Comparison of ENCODE assay signal across 10 cellular contexts in genomic region chr1:25435315-25436103, GRCh38. TPM values are rescaled to one million over a fixed set of nuclear protein-coding genes. Genes with fewer than 3 reads are reported as not detected.
DNase-seq lines count a peak whose midpoint lies in the region; ATAC-seq, FAIRE-seq and TF ChIP-seq lines count a peak whose summit lies in the region.
"Had no signal": no experiment of that assay in that cellular context is flagged by ENCODE, and none has a peak within 500 bp of the region (broad histone marks: within the 10 kb centered on the region; RNA-seq: fewer than 3 reads in every experiment).

No MANE protein-coding gene starts in this region.

- peak overlapping the region; percentile 74 for H3K27ac Mint-ChIP-seq in activated naive CD4-positive, alpha-beta T cell treated with anti-CD3 and anti-CD28 coated beads, Interleukin-2, amount 10 ng/mL, durations not matched to agents 7 days and 5 days
- H3K27ac Mint-ChIP-seq in activated B cell treated with CpG ODN at 0.5 μM for 24 hours = peak overlapping the region; percentile 73
- peak overlapping the region; percentile 12 for H3K27ac Mint-ChIP-seq in type B pancreatic cell

- H3K36me3 Mint-ChIP-seq in activated naive CD4-positive, alpha-beta T cell treated with anti-CD3 and anti-CD28 coated beads, Interleukin-2, amount 10 ng/mL, durations not matched to agents 7 days and 5 days = peaks cover 8% of the 10 kb centered on the region
- H3K36me3 Mint-ChIP-seq in activated B cell treated with CpG ODN at 0.5 μM for 24 hours (ENCODE audit: low read depth) (peaks cover 6% of the 10 kb centered on the region), type B pancreatic cell (no peaks in the 10 kb centered on the region)

- H4K20me1 ChIP-seq in HepG2 (ENCODE audit: insufficient read depth, low read length) = peaks cover 19% of the 10 kb centered on the region

- no peak overlapping the region for H3K9ac ChIP-seq in HepG2 (ENCODE audit: insufficient read depth, low read depth, low read length)

- H3K27me3 ChIP-seq in HepG2 (ENCODE audit: control insufficient read depth in 1 of 2, insufficient read depth in 2 of 2, low read length in 2 of 2) = no peaks in the 10 kb centered on the region; a peak in 1 of 5 replicates

- H3K27me3 Mint-ChIP-seq in activated naive CD4-positive, alpha-beta T cell treated with anti-CD3 and anti-CD28 coated beads, Interleukin-2, amount 10 ng/mL, durations not matched to agents 7 days and 5 days = no peaks in the 10 kb centered on the region
- no peaks in the 10 kb centered on the region for H3K27me3 Mint-ChIP-seq in activated B cell treated with CpG ODN at 0.5 μM for 24 hours
- H3K27me3 Mint-ChIP-seq in type B pancreatic cell = no peaks in the 10 kb centered on the region

- in situ Hi-C loops in HepG2 (cut with HindIII; ENCODE audit: extremely low pct_ligation_motif_present, low pct_unique_long_range_greater_than_20kb) = no loop called here

- no peak for DNase-seq in activated naive CD4-positive, alpha-beta T cell treated with anti-CD3 and anti-CD28 coated beads, Interleukin-2, amount 10 ng/mL, durations not matched to agents 7 days and 5 days
- no peak for DNase-seq in activated naive CD4-positive, alpha-beta T cell (lab: John Stamatoyannopoulos, UW)
- no peak for DNase-seq in activated B cell treated with CpG ODN at 0.5 μM for 24 hours
- DNase-seq in HepG2 (ENCODE audit: low spot score) = no peak
- no peak for DNase-seq in type B pancreatic cell (ENCODE audit: extremely low spot score, unreplicated experiment)
- DNase-seq in NCI-H226 = no peak
- DNase-seq in urothelium cell line (ENCODE audit: low spot score) = no peak
- DNase-seq: Caco-2 had no signal

- WGBS in HepG2 (ENCODE audit: low lambda C conversion rate) = 54% methylated on average over 4 of the region's 4 CpGs

- no peak for ATAC-seq in activated B cell treated with CpG ODN at 0.5 μM for 24 hours (ENCODE audit: low read depth)
- ATAC-seq in HepG2 = no peak
- ATAC-seq in esophagus mucosa = no peak

- CTCF ChIA-PET in activated naive CD4-positive, alpha-beta T cell treated with anti-CD3 and anti-CD28 coated beads, Interleukin-2, amount 10 ng/mL, durations not matched to agents 7 days and 5 days (lab: Charles Lee) = interaction anchor here (0.8 kb wide), 1 partner anchor 86 kb away, joined by 3 read pairs; no protein-coding TSS in a partner anchor
- CTCF ChIA-PET in activated B cell treated with CpG ODN at 0.5 μM for 24 hours (lab: Charles Lee) (interaction anchor here (1.6 kb wide), 1 partner anchor 18 kb away, joined by 3 read pairs; no protein-coding TSS in a partner anchor), HepG2 (lab: Yijun Ruan, JAX; ENCODE audit: low intra/inter-chr PET ratio, low total read pairs) (no interaction called here)

- H3K4me2 ChIP-seq in HepG2 (ENCODE audit: low read depth, low read length) = no peak overlapping the region

- no peak overlapping the region for H3K27ac ChIP-seq in HepG2 (ENCODE audit: extremely low read length, insufficient read depth, low read length)

- H3K9me3 Mint-ChIP-seq in activated naive CD4-positive, alpha-beta T cell treated with anti-CD3 and anti-CD28 coated beads, Interleukin-2, amount 10 ng/mL, durations not matched to agents 7 days and 5 days = no peaks in the 10 kb centered on the region
- H3K9me3 Mint-ChIP-seq in activated B cell treated with CpG ODN at 0.5 μM for 24 hours (no peaks in the 10 kb centered on the region), type B pancreatic cell (no peaks in the 10 kb centered on the region)

- TF ChIP-seq POLR2A in HepG2 (IDR thresholded peaks at IDR 0.05; ENCODE audit: insufficient read depth in 1 of 2, low read depth in 2 of 2, low read length in 2 of 2) = no peak

- peak overlapping the region; percentile 55 for H3K4me3 Mint-ChIP-seq in activated naive CD4-positive, alpha-beta T cell treated with anti-CD3 and anti-CD28 coated beads, Interleukin-2, amount 10 ng/mL, durations not matched to agents 7 days and 5 days
- H3K4me3 Mint-ChIP-seq in activated B cell treated with CpG ODN at 0.5 μM for 24 hours (peak overlapping the region; percentile 9), type B pancreatic cell (peak overlapping the region; percentile 31)

- TF ChIP-seq RAD21 in HepG2 (CRISPR knock-in tag; IDR thresholded peaks at IDR 0.05) = no peak

- no peak overlapping the region for H3K4me3 ChIP-seq in HepG2 (replicated peaks in 1 of 3; ENCODE audit: insufficient read depth in 1 of 3, low read depth in 2 of 3, low read length in 3 of 3)

- no TSS peak for BruUV-seq in HepG2 (replicated peaks; lab: Mats Ljungman, UMichigan)

- H3K79me2 ChIP-seq in HepG2 (ENCODE audit: insufficient read depth, low read length) = peaks cover 70% of the 10 kb centered on the region

- no peak overlapping the region for H2AFZ ChIP-seq in HepG2 (ENCODE audit: low read length)

- TF ChIP-seq CTCF in activated B cell treated with CpG ODN at 0.5 μM for 24 hours (IDR thresholded peaks at IDR 0.05) (no peak), HepG2 (CRISPR knock-in tag; IDR thresholded peaks at IDR 0.05) (no peak), type B pancreatic cell (conservative IDR thresholded peaks at IDR 0.05) (no peak)

- POLR2A ChIA-PET in activated B cell treated with CpG ODN at 0.5 μM for 24 hours (lab: Charles Lee) = interaction anchor here (0.5 to 1.1 kb wide), 2 partner anchors 12 to 43 kb away, joined by 3 read pairs; no protein-coding TSS in a partner anchor
- POLR2A ChIA-PET in HepG2 (lab: Yijun Ruan, JAX) = no interaction called here

- FAIRE-seq in HepG2 (lab: Jason Lieb, UNC) (no peak), urothelium cell line (lab: Jason Lieb, UNC) (no peak)
- FAIRE-seq: TTC549 had no signal

- TF ChIP-seq EP300 in HepG2 (IDR thresholded peaks at IDR 0.05; ENCODE audit: low read depth in 2 of 2, low read length in 2 of 2) (no peak), HepG2 (CRISPR knock-in tag; IDR thresholded peaks at IDR 0.05; ENCODE audit: borderline replicate concordance) (no peak)

- peaks cover 57% of the 10 kb centered on the region for H3K4me1 Mint-ChIP-seq in activated naive CD4-positive, alpha-beta T cell treated with anti-CD3 and anti-CD28 coated beads, Interleukin-2, amount 10 ng/mL, durations not matched to agents 7 days and 5 days
- H3K4me1 Mint-ChIP-seq in activated B cell treated with CpG ODN at 0.5 μM for 24 hours (peaks cover 56% of the 10 kb centered on the region), type B pancreatic cell (ENCODE audit: unreplicated experiment) (peaks cover 46% of the 10 kb centered on the region)

- intact Hi-C loops in activated B cell treated with CpG ODN at 0.5 μM for 24 hours (cut with micrococcal nuclease) = no loop called here
- intact Hi-C loops in HepG2 (cut with micrococcal nuclease; ENCODE audit: unreplicated experiment) = no loop called here

- H3K4me1 ChIP-seq in HepG2 (ENCODE audit: insufficient read depth, low read length) = peaks cover 40% of the 10 kb centered on the region
- H3K4me1 ChIP-seq: Caco-2 had no signal

- H3K9me3 ChIP-seq in HepG2 (ENCODE audit: low read length) = no peaks in the 10 kb centered on the region
- H3K9me3 ChIP-seq: Caco-2 had no signal

- peaks cover 0 to 7% of the 10 kb centered on the region in 2 experiments; a peak in 1 of 5 replicates for H3K36me3 ChIP-seq in HepG2 (replicated peaks in 1 of 2; ENCODE audit: control insufficient read depth in 1 of 2, insufficient read depth in 2 of 2, low read length in 2 of 2)

RNA-seq across cellular contexts. Expression of gene MACO1, which starts 4.8 kb away (rescaled TPM):
- total RNA-seq in activated B cell treated with CpG ODN at 0.5 μM for 24 hours (17.1 and 19.7 TPM in 2 replicates), HepG2 (2016; rRNA removed; fragmentation: Illumina TruSeq; extraction: Trizol) (9.2 and 17.0 TPM in 2 replicates), type B pancreatic cell (ENCODE audit: low replicate concordance) (20.8 and 22.0 TPM in 2 replicates), esophagus mucosa (15.2 TPM)
- total RNA-seq in HepG2 (2016; cell fraction: cytosol; rRNA removed; fragmentation: Illumina TruSeq; extraction: Trizol; ENCODE audit: low read depth) = 2.6 and 3.3 TPM in 2 replicates
- 9.2 and 18.3 TPM in 2 replicates for total RNA-seq in HepG2 (2016; cell fraction: insoluble cytoplasmic fraction; rRNA removed; fragmentation: Illumina TruSeq; extraction: Trizol)
- 6.1 and 7.5 TPM in 2 replicates for total RNA-seq in HepG2 (2016; cell fraction: membrane; rRNA removed; fragmentation: Illumina TruSeq; extraction: Trizol)
- 15.7 and 18.2 TPM in 2 replicates for total RNA-seq in HepG2 (2016; cell fraction: nucleus; rRNA removed; fragmentation: Illumina TruSeq; extraction: Trizol)
- 9.7 TPM in 2 replicates for polyA plus RNA-seq in HepG2 (2011; rRNA removed)
- 5.9 and 8.6 TPM in 2 replicates for polyA plus RNA-seq in HepG2 (2011; cell fraction: cytosol; rRNA removed)
- polyA plus RNA-seq in HepG2 (2011; cell fraction: nucleus; rRNA removed) = 4.1 and 4.6 TPM in 2 replicates
- polyA plus RNA-seq in HepG2 (2012) = 16.4 and 19.7 TPM in 2 replicates
- polyA plus RNA-seq in HepG2 (2016; cell fraction: cytosol; fragmentation: Illumina TruSeq; extraction: Trizol; ENCODE audit: low read depth) = 1.4 and 1.9 TPM in 2 replicates
- 9.8 and 10.1 TPM in 2 replicates for polyA plus RNA-seq in HepG2 (2016; cell fraction: insoluble cytoplasmic fraction; fragmentation: Illumina TruSeq; extraction: Trizol; ENCODE audit: low read depth)
- 3.6 and 4.1 TPM in 2 replicates for polyA plus RNA-seq in HepG2 (2016; cell fraction: membrane; fragmentation: Illumina TruSeq; extraction: Trizol; ENCODE audit: low read depth)
- 22.2 and 24.5 TPM in 2 replicates for polyA plus RNA-seq in HepG2 (2016; cell fraction: nucleus; fragmentation: Illumina TruSeq; extraction: Trizol; ENCODE audit: insufficient read depth, low read depth)
- polyA minus RNA-seq in HepG2 (2011; rRNA and poly(A)+ RNA removed; ENCODE audit: low replicate concordance) = 4.5 and 4.7 TPM in 2 replicates
- polyA minus RNA-seq in HepG2 (2011; cell fraction: cytosol; rRNA and poly(A)+ RNA removed) = 9.5 and 9.6 TPM in 2 replicates
- 7.5 and 9.8 TPM in 2 replicates for polyA minus RNA-seq in HepG2 (2011; cell fraction: nucleus; rRNA and poly(A)+ RNA removed)

RNA-seq across cellular contexts. Expression of gene RHCE, which starts 14.9 kb away (rescaled TPM):
- total RNA-seq in activated B cell treated with CpG ODN at 0.5 μM for 24 hours = not detected in 2 replicates
- total RNA-seq in HepG2 (2016; rRNA removed; fragmentation: Illumina TruSeq; extraction: Trizol) = not detected in 2 replicates
- total RNA-seq in HepG2 (2016; cell fraction: cytosol; rRNA removed; fragmentation: Illumina TruSeq; extraction: Trizol; ENCODE audit: low read depth) = not detected in 2 replicates
- total RNA-seq in HepG2 (2016; cell fraction: insoluble cytoplasmic fraction; rRNA removed; fragmentation: Illumina TruSeq; extraction: Trizol) = 0.09 TPM in 1 of 2 replicates, not detected in the other
- 0.14 TPM in 1 of 2 replicates, not detected in the other for total RNA-seq in HepG2 (2016; cell fraction: membrane; rRNA removed; fragmentation: Illumina TruSeq; extraction: Trizol)
- not detected in 2 replicates for total RNA-seq in HepG2 (2016; cell fraction: nucleus; rRNA removed; fragmentation: Illumina TruSeq; extraction: Trizol)
- 0.30 and 0.46 TPM in 2 replicates for polyA plus RNA-seq in HepG2 (2011; rRNA removed)
- polyA plus RNA-seq in HepG2 (2011; cell fraction: cytosol; rRNA removed) = 0.40 and 0.70 TPM in 2 replicates
- 0.24 and 0.35 TPM in 2 replicates for polyA plus RNA-seq in HepG2 (2011; cell fraction: nucleus; rRNA removed)
- 0.90 TPM in 1 of 2 replicates, not detected in the other for polyA plus RNA-seq in HepG2 (2012)
- polyA plus RNA-seq in HepG2 (2016; cell fraction: cytosol; fragmentation: Illumina TruSeq; extraction: Trizol; ENCODE audit: low read depth) = not detected in 2 replicates
- polyA plus RNA-seq in HepG2 (2016; cell fraction: insoluble cytoplasmic fraction; fragmentation: Illumina TruSeq; extraction: Trizol; ENCODE audit: low read depth) = not detected in 2 replicates
- 0.14 TPM in 1 of 2 replicates, not detected in the other for polyA plus RNA-seq in HepG2 (2016; cell fraction: membrane; fragmentation: Illumina TruSeq; extraction: Trizol; ENCODE audit: low read depth)
- not detected in 2 replicates for polyA plus RNA-seq in HepG2 (2016; cell fraction: nucleus; fragmentation: Illumina TruSeq; extraction: Trizol; ENCODE audit: insufficient read depth, low read depth)
- polyA minus RNA-seq in HepG2 (2011; rRNA and poly(A)+ RNA removed; ENCODE audit: low replicate concordance) = 0.10 and 0.40 TPM in 2 replicates
- polyA minus RNA-seq in HepG2 (2011; cell fraction: cytosol; rRNA and poly(A)+ RNA removed) = not detected in 2 replicates
- polyA minus RNA-seq in HepG2 (2011; cell fraction: nucleus; rRNA and poly(A)+ RNA removed) = not detected in 2 replicates
- total RNA-seq in type B pancreatic cell (ENCODE audit: low replicate concordance) = 0.39 and 0.88 TPM in 2 replicates
- 0.76 TPM for total RNA-seq in esophagus mucosa
- total RNA-seq: Caco-2 had no signal

Comparison
In these comparisons a context has a peak if more than half of its experiments do, and no peak if none do; other contexts are left out.
1. H3K27ac Mint-ChIP-seq: peak in every context shown above with its lines; median percentile 74 in activated naive CD4-positive, alpha-beta T cell treated with anti-CD3 and anti-CD28 coated beads, Interleukin-2, amount 10 ng/mL, durations not matched to agents 7 days and 5 days; 73 in activated B cell treated with CpG ODN at 0.5 μM for 24 hours; 12 in type B pancreatic cell.